ENCODE assay signal across 1 cellular context in the genomic region with DNA sequence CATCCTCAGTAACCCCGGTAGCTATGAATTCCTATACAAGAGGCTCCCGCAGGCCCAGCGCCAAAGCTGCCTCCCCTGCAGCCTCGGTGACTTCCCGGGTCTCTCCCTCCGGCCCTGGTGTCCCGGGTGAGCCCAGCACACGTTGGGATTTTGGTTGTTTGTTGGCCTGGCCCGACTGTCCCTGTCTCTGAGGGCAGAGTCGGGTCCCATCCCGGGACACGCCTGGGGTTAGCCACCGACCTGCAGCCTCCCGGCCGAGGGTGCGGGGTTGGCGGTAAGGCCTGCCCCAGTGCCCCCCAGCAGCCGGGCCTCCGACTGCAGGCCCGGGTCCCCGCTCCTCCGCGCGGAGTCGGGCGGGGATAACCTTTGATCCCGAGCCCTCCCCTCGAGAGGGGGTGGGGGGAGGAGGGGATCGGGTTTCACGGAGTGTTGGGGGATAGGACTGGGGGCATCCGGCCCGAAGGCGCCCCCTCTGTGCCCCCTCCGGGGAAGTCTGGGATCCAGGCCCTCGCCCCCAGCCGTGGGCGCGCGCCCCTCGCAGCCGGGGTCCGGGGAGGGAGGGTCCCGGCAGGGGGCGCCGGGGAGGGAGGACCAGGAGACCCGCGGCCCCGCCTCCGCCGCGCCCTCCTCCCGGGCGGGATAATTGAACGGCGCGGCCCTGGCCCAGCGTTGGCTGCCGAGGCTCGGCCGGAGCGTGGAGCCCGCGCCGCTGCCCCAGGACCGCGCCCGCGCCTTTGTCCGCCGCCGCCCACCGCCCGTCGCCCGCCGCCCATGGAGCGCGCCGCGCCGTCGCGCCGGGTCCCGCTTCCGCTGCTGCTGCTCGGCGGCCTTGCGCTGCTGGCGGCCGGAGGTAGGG.
TF ChIP-seq lines count a peak whose summit lies in the region.

A gene with protein sequence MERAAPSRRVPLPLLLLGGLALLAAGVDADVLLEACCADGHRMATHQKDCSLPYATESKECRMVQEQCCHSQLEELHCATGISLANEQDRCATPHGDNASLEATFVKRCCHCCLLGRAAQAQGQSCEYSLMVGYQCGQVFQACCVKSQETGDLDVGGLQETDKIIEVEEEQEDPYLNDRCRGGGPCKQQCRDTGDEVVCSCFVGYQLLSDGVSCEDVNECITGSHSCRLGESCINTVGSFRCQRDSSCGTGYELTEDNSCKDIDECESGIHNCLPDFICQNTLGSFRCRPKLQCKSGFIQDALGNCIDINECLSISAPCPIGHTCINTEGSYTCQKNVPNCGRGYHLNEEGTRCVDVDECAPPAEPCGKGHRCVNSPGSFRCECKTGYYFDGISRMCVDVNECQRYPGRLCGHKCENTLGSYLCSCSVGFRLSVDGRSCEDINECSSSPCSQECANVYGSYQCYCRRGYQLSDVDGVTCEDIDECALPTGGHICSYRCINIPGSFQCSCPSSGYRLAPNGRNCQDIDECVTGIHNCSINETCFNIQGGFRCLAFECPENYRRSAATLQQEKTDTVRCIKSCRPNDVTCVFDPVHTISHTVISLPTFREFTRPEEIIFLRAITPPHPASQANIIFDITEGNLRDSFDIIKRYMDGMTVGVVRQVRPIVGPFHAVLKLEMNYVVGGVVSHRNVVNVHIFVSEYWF (plus strand): TSS at position 669 of the 856 bp plus-strand sequence. CDS start 103 bp downstream, at position 772.

TF ChIP-seq in HepG2, 621 proteins besides CTCF, POLR2A, EP300 and RAD21 (continued from another document and continues in another):
- TF ChIP-seq, protein P1, sequence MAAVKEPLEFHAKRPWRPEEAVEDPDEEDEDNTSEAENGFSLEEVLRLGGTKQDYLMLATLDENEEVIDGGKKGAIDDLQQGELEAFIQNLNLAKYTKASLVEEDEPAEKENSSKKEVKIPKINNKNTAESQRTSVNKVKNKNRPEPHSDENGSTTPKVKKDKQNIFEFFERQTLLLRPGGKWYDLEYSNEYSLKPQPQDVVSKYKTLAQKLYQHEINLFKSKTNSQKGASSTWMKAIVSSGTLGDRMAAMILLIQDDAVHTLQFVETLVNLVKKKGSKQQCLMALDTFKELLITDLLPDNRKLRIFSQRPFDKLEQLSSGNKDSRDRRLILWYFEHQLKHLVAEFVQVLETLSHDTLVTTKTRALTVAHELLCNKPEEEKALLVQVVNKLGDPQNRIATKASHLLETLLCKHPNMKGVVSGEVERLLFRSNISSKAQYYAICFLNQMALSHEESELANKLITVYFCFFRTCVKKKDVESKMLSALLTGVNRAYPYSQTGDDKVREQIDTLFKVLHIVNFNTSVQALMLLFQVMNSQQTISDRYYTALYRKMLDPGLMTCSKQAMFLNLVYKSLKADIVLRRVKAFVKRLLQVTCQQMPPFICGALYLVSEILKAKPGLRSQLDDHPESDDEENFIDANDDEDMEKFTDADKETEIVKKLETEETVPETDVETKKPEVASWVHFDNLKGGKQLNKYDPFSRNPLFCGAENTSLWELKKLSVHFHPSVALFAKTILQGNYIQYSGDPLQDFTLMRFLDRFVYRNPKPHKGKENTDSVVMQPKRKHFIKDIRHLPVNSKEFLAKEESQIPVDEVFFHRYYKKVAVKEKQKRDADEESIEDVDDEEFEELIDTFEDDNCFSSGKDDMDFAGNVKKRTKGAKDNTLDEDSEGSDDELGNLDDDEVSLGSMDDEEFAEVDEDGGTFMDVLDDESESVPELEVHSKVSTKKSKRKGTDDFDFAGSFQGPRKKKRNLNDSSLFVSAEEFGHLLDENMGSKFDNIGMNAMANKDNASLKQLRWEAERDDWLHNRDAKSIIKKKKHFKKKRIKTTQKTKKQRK (IDR thresholded peaks at IDR 0.05; ENCODE audit: low read length), result no peak
- TF ChIP-seq FOXJ3 (CRISPR knock-in tag; IDR thresholded peaks at IDR 0.05; ENCODE audit: borderline replicate concordance) (peak; percentile 42), ZNF674 (CRISPR knock-in tag; IDR thresholded peaks at IDR 0.05; ENCODE audit: low read depth) (peak; percentile 89; the same call in 1 of the 2 replicates), RNF2 (conservative IDR thresholded peaks at IDR 0.05; ENCODE audit: low read depth) (no peak), FOSL1 (CRISPR knock-in tag; IDR thresholded peaks at IDR 0.05; ENCODE audit: borderline replicate concordance) (peak; percentile 24; the same call in 1 of the 2 replicates), ELF1 (CRISPR knock-in tag; IDR thresholded peaks at IDR 0.05) (no peak), ZNF703 (CRISPR knock-in tag; IDR thresholded peaks at IDR 0.05; ENCODE audit: borderline replicate concordance) (peak; percentile 72; the same call in 1 of the 2 replicates), RXRB (CRISPR knock-in tag; IDR thresholded peaks at IDR 0.05; ENCODE audit: borderline replicate concordance) (peak; percentile 67; the same call in 1 of the 2 replicates), ZNF350 (CRISPR knock-in tag; IDR thresholded peaks at IDR 0.05; ENCODE audit: borderline replicate concordance, low read depth) (peak; percentile 51; the same call in 1 of the 2 replicates), KDM5B (CRISPR knock-in tag; IDR thresholded peaks at IDR 0.05; ENCODE audit: borderline replicate concordance) (peak; percentile 41; the same call in 1 of the 2 replicates), ARNT (IDR thresholded peaks at IDR 0.05) (no peak), ZNF446 (CRISPR knock-in tag; IDR thresholded peaks at IDR 0.05) (no peak), ZNF670 (CRISPR knock-in tag; IDR thresholded peaks at IDR 0.05; ENCODE audit: borderline replicate concordance) (0 out of 2 replicates have a peak, but pooled peaks have one; percentile 53), ZBTB1 (CRISPR knock-in tag; IDR thresholded peaks at IDR 0.05; ENCODE audit: borderline replicate concordance) (no peak), YEATS2 (CRISPR knock-in tag; IDR thresholded peaks at IDR 0.05; ENCODE audit: borderline replicate concordance) (0 out of 2 replicates have a peak, but pooled peaks have one; percentile 16), ZNF331 (CRISPR knock-in tag; IDR thresholded peaks at IDR 0.05) (0 out of 2 replicates have a peak, but pooled peaks have one; percentile 45), SAFB2 (CRISPR knock-in tag; IDR thresholded peaks at IDR 0.05; ENCODE audit: borderline replicate concordance, low read depth) (peak; percentile 82; the same call in 1 of the 2 replicates), ZNF235 (CRISPR knock-in tag; IDR thresholded peaks at IDR 0.05; ENCODE audit: borderline replicate concordance) (0 out of 2 replicates have a peak, but pooled peaks have one; percentile 59), ZNF232 (CRISPR knock-in tag; IDR thresholded peaks at IDR 0.05; ENCODE audit: borderline replicate concordance) (0 out of 2 replicates have a peak, but pooled peaks have one; percentile 40), ZNF333 (CRISPR knock-in tag; IDR thresholded peaks at IDR 0.05; ENCODE audit: borderline replicate concordance) (no peak), TBL1XR1 (IDR thresholded peaks at IDR 0.05; ENCODE audit: borderline replicate concordance, low read length, partially characterized antibody) (peak; percentile 31), GTF3A (CRISPR knock-in tag; conservative IDR thresholded peaks at IDR 0.05) (peak; percentile 66; the same call in 1 of the 2 replicates), ZNF547 (CRISPR knock-in tag; IDR thresholded peaks at IDR 0.05) (peak; percentile 84; the same call in 1 of the 2 replicates), ELF3 (CRISPR knock-in tag; IDR thresholded peaks at IDR 0.05) (peak; percentile 53), ZNF563 (CRISPR knock-in tag; IDR thresholded peaks at IDR 0.05) (no peak)
- TF ChIP-seq, protein P2, sequence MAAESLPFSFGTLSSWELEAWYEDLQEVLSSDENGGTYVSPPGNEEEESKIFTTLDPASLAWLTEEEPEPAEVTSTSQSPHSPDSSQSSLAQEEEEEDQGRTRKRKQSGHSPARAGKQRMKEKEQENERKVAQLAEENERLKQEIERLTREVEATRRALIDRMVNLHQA (CRISPR knock-in tag; IDR thresholded peaks at IDR 0.05), result no peak
- TF ChIP-seq, protein P3, sequence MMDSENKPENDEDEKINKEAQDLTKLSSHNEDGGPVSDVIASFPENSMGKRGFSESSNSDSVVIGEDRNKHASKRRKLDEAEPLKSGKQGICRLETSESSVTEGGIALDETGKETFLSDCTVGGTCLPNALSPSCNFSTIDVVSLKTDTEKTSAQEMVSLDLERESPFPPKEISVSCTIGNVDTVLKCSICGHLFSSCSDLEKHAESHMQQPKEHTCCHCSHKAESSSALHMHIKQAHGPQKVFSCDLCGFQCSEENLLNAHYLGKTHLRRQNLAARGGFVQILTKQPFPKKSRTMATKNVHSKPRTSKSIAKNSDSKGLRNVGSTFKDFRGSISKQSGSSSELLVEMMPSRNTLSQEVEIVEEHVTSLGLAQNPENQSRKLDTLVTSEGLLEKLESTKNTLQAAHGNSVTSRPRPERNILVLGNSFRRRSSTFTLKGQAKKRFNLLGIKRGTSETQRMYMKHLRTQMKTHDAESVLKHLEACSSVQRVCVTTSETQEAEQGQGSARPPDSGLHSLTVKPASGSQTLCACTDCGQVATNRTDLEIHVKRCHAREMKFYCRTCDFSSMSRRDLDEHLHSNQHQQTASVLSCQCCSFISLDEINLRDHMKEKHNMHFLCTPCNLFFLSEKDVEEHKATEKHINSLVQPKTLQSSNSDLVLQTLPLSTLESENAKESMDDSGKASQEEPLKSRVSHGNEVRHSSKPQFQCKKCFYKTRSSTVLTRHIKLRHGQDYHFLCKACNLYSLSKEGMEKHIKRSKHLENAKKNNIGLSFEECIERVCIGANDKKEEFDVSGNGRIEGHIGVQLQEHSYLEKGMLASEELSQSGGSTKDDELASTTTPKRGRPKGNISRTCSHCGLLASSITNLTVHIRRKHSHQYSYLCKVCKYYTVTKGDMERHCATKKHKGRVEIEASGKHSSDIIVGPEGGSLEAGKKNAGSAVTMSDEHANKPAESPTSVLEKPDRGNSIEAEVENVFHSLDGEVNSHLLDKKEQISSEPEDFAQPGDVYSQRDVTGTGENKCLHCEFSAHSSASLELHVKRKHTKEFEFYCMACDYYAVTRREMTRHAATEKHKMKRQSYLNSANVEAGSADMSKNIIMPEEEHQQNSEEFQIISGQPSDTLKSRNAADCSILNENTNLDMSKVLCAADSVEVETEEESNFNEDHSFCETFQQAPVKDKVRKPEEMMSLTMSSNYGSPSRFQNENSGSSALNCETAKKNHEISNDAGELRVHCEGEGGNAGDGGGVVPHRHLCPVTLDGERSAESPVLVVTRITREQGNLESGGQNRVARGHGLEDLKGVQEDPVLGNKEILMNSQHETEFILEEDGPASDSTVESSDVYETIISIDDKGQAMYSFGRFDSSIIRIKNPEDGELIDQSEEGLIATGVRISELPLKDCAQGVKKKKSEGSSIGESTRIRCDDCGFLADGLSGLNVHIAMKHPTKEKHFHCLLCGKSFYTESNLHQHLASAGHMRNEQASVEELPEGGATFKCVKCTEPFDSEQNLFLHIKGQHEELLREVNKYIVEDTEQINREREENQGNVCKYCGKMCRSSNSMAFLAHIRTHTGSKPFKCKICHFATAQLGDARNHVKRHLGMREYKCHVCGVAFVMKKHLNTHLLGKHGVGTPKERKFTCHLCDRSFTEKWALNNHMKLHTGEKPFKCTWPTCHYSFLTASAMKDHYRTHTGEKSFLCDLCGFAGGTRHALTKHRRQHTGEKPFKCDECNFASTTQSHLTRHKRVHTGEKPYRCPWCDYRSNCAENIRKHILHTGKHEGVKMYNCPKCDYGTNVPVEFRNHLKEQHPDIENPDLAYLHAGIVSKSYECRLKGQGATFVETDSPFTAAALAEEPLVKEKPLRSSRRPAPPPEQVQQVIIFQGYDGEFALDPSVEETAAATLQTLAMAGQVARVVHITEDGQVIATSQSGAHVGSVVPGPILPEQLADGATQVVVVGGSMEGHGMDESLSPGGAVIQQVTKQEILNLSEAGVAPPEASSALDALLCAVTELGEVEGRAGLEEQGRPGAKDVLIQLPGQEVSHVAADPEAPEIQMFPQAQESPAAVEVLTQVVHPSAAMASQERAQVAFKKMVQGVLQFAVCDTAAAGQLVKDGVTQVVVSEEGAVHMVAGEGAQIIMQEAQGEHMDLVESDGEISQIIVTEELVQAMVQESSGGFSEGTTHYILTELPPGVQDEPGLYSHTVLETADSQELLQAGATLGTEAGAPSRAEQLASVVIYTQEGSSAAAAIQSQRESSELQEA (CRISPR knock-in tag; IDR thresholded peaks at IDR 0.05; ENCODE audit: not compliant biosample characterization), result peak; percentile 49
- TF ChIP-seq, protein P4, sequence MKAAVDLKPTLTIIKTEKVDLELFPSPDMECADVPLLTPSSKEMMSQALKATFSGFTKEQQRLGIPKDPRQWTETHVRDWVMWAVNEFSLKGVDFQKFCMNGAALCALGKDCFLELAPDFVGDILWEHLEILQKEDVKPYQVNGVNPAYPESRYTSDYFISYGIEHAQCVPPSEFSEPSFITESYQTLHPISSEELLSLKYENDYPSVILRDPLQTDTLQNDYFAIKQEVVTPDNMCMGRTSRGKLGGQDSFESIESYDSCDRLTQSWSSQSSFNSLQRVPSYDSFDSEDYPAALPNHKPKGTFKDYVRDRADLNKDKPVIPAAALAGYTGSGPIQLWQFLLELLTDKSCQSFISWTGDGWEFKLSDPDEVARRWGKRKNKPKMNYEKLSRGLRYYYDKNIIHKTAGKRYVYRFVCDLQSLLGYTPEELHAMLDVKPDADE (CRISPR knock-in tag; IDR thresholded peaks at IDR 0.05), result 0 out of 2 replicates have a peak, but pooled peaks have one; percentile 52
- TF ChIP-seq, protein P5, sequence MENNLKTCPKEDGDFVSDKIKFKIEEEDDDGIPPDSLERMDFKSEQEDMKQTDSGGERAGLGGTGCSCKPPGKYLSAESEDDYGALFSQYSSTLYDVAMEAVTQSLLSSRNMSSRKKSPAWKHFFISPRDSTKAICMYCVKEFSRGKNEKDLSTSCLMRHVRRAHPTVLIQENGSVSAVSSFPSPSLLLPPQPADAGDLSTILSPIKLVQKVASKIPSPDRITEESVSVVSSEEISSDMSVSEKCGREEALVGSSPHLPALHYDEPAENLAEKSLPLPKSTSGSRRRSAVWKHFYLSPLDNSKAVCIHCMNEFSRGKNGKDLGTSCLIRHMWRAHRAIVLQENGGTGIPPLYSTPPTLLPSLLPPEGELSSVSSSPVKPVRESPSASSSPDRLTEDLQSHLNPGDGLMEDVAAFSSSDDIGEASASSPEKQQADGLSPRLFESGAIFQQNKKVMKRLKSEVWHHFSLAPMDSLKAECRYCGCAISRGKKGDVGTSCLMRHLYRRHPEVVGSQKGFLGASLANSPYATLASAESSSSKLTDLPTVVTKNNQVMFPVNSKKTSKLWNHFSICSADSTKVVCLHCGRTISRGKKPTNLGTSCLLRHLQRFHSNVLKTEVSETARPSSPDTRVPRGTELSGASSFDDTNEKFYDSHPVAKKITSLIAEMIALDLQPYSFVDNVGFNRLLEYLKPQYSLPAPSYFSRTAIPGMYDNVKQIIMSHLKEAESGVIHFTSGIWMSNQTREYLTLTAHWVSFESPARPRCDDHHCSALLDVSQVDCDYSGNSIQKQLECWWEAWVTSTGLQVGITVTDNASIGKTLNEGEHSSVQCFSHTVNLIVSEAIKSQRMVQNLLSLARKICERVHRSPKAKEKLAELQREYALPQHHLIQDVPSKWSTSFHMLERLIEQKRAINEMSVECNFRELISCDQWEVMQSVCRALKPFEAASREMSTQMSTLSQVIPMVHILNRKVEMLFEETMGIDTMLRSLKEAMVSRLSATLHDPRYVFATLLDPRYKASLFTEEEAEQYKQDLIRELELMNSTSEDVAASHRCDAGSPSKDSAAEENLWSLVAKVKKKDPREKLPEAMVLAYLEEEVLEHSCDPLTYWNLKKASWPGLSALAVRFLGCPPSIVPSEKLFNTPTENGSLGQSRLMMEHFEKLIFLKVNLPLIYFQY (CRISPR knock-in tag; IDR thresholded peaks at IDR 0.05; ENCODE audit: borderline replicate concordance), result peak; percentile 92
